1 cellular context compared by ENCODE assay signal in the genomic region with DNA sequence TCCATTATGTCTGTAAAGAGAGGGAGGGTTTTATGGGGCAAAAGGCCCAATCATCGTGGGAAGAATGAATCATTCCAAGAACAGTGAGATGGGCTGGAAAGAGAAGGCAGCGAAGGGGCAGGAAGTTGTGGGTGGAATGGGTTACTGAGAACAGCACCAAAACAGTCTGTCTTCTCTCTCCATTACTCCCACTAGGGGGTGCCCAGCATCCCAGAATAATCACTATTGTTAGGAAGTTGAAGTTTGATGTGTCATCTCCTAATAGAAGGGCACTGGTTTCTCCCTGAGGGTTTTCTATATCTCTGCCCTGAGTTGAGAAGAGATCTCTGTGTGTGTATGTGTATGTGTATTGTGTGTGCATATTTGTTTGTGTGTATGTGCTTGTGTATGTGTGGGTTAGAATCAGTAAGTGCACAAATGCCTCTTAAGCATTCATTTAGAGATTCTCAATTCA.
TF ChIP-seq lines count a peak whose summit lies in the region.

No MANE protein-coding gene starts in this region.

TF ChIP-seq in GM12878, 131 proteins besides CTCF, POLR2A, EP300 and RAD21 (continued from another document and continues in another):
- TF ChIP-seq, protein P1, sequence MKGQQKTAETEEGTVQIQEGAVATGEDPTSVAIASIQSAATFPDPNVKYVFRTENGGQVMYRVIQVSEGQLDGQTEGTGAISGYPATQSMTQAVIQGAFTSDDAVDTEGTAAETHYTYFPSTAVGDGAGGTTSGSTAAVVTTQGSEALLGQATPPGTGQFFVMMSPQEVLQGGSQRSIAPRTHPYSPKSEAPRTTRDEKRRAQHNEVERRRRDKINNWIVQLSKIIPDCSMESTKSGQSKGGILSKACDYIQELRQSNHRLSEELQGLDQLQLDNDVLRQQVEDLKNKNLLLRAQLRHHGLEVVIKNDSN (IDR thresholded peaks at IDR 0.05; ENCODE audit: borderline replicate concordance, extremely low read length, insufficient read depth, low read depth, low read length) = no peak
- TF ChIP-seq RBBP5 (conservative IDR thresholded peaks at IDR 0.05) = no peak
- TF ChIP-seq KAT2A (conservative IDR thresholded peaks at IDR 0.05; ENCODE audit: control insufficient read depth, low read depth, low read length) = no peak
- TF ChIP-seq ZBED1 (IDR thresholded peaks at IDR 0.05; ENCODE audit: borderline replicate concordance) = no peak
- TF ChIP-seq WRNIP1 (IDR thresholded peaks at IDR 0.05; ENCODE audit: borderline replicate concordance, low read depth, low read length) = no peak
- no peak for TF ChIP-seq ZNF274 (IDR thresholded peaks at IDR 0.05; ENCODE audit: insufficient read depth, insufficient read length)
- no peak for TF ChIP-seq GATAD2B (conservative IDR thresholded peaks at IDR 0.05; ENCODE audit: low read depth)
- peak; percentile 79 for TF ChIP-seq NFIC (IDR thresholded peaks at IDR 0.05; ENCODE audit: low read depth, low read length)
- TF ChIP-seq FOXM1 (IDR thresholded peaks at IDR 0.05; ENCODE audit: low read depth, low read length) = 0 out of 2 replicates have a peak, but pooled peaks have one; percentile 55
- TF ChIP-seq, protein P2, sequence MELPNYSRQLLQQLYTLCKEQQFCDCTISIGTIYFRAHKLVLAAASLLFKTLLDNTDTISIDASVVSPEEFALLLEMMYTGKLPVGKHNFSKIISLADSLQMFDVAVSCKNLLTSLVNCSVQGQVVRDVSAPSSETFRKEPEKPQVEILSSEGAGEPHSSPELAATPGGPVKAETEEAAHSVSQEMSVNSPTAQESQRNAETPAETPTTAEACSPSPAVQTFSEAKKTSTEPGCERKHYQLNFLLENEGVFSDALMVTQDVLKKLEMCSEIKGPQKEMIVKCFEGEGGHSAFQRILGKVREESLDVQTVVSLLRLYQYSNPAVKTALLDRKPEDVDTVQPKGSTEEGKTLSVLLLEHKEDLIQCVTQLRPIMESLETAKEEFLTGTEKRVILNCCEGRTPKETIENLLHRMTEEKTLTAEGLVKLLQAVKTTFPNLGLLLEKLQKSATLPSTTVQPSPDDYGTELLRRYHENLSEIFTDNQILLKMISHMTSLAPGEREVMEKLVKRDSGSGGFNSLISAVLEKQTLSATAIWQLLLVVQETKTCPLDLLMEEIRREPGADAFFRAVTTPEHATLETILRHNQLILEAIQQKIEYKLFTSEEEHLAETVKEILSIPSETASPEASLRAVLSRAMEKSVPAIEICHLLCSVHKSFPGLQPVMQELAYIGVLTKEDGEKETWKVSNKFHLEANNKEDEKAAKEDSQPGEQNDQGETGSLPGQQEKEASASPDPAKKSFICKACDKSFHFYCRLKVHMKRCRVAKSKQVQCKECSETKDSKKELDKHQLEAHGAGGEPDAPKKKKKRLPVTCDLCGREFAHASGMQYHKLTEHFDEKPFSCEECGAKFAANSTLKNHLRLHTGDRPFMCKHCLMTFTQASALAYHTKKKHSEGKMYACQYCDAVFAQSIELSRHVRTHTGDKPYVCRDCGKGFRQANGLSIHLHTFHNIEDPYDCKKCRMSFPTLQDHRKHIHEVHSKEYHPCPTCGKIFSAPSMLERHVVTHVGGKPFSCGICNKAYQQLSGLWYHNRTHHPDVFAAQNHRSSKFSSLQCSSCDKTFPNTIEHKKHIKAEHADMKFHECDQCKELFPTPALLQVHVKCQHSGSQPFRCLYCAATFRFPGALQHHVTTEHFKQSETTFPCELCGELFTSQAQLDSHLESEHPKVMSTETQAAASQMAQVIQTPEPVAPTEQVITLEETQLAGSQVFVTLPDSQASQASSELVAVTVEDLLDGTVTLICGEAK (IDR thresholded peaks at IDR 0.05; ENCODE audit: borderline replicate concordance) = no peak
- no peak for TF ChIP-seq HDAC2 (IDR thresholded peaks at IDR 0.05)
- TF ChIP-seq, protein P3, sequence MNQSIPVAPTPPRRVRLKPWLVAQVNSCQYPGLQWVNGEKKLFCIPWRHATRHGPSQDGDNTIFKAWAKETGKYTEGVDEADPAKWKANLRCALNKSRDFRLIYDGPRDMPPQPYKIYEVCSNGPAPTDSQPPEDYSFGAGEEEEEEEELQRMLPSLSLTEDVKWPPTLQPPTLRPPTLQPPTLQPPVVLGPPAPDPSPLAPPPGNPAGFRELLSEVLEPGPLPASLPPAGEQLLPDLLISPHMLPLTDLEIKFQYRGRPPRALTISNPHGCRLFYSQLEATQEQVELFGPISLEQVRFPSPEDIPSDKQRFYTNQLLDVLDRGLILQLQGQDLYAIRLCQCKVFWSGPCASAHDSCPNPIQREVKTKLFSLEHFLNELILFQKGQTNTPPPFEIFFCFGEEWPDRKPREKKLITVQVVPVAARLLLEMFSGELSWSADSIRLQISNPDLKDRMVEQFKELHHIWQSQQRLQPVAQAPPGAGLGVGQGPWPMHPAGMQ (IDR thresholded peaks at IDR 0.05; ENCODE audit: borderline replicate concordance) = no peak
- no peak for TF ChIP-seq FOXK2 (IDR thresholded peaks at IDR 0.05)
- TF ChIP-seq, protein P4, sequence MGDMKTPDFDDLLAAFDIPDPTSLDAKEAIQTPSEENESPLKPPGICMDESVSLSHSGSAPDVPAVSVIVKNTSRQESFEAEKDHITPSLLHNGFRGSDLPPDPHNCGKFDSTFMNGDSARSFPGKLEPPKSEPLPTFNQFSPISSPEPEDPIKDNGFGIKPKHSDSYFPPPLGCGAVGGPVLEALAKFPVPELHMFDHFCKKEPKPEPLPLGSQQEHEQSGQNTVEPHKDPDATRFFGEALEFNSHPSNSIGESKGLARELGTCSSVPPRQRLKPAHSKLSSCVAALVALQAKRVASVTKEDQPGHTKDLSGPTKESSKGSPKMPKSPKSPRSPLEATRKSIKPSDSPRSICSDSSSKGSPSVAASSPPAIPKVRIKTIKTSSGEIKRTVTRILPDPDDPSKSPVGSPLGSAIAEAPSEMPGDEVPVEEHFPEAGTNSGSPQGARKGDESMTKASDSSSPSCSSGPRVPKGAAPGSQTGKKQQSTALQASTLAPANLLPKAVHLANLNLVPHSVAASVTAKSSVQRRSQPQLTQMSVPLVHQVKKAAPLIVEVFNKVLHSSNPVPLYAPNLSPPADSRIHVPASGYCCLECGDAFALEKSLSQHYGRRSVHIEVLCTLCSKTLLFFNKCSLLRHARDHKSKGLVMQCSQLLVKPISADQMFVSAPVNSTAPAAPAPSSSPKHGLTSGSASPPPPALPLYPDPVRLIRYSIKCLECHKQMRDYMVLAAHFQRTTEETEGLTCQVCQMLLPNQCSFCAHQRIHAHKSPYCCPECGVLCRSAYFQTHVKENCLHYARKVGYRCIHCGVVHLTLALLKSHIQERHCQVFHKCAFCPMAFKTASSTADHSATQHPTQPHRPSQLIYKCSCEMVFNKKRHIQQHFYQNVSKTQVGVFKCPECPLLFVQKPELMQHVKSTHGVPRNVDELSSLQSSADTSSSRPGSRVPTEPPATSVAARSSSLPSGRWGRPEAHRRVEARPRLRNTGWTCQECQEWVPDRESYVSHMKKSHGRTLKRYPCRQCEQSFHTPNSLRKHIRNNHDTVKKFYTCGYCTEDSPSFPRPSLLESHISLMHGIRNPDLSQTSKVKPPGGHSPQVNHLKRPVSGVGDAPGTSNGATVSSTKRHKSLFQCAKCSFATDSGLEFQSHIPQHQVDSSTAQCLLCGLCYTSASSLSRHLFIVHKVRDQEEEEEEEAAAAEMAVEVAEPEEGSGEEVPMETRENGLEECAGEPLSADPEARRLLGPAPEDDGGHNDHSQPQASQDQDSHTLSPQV (IDR thresholded peaks at IDR 0.05) = no peak
- TF ChIP-seq IKZF2 (IDR thresholded peaks at IDR 0.05) = peak; percentile 55 to 69
- TF ChIP-seq, protein P5, sequence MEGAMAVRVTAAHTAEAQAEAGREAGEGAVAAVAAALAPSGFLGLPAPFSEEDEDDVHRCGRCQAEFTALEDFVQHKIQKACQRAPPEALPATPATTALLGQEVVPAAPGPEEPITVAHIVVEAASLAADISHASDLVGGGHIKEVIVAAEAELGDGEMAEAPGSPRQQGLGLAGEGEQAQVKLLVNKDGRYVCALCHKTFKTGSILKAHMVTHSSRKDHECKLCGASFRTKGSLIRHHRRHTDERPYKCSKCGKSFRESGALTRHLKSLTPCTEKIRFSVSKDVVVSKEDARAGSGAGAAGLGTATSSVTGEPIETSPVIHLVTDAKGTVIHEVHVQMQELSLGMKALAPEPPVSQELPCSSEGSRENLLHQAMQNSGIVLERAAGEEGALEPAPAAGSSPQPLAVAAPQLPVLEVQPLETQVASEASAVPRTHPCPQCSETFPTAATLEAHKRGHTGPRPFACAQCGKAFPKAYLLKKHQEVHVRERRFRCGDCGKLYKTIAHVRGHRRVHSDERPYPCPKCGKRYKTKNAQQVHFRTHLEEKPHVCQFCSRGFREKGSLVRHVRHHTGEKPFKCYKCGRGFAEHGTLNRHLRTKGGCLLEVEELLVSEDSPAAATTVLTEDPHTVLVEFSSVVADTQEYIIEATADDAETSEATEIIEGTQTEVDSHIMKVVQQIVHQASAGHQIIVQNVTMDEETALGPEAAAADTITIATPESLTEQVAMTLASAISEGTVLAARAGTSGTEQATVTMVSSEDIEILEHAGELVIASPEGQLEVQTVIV (IDR thresholded peaks at IDR 0.05; ENCODE audit: borderline replicate concordance, partially characterized antibody) = no peak
- TF ChIP-seq PAX5 (IDR thresholded peaks at IDR 0.05; ENCODE audit: borderline replicate concordance, low read depth, low read length) = peak; percentile 51; the same call in 1 of the 2 replicates
- no peak for TF ChIP-seq HDGF (IDR thresholded peaks at IDR 0.05)
- TF ChIP-seq, protein P6, sequence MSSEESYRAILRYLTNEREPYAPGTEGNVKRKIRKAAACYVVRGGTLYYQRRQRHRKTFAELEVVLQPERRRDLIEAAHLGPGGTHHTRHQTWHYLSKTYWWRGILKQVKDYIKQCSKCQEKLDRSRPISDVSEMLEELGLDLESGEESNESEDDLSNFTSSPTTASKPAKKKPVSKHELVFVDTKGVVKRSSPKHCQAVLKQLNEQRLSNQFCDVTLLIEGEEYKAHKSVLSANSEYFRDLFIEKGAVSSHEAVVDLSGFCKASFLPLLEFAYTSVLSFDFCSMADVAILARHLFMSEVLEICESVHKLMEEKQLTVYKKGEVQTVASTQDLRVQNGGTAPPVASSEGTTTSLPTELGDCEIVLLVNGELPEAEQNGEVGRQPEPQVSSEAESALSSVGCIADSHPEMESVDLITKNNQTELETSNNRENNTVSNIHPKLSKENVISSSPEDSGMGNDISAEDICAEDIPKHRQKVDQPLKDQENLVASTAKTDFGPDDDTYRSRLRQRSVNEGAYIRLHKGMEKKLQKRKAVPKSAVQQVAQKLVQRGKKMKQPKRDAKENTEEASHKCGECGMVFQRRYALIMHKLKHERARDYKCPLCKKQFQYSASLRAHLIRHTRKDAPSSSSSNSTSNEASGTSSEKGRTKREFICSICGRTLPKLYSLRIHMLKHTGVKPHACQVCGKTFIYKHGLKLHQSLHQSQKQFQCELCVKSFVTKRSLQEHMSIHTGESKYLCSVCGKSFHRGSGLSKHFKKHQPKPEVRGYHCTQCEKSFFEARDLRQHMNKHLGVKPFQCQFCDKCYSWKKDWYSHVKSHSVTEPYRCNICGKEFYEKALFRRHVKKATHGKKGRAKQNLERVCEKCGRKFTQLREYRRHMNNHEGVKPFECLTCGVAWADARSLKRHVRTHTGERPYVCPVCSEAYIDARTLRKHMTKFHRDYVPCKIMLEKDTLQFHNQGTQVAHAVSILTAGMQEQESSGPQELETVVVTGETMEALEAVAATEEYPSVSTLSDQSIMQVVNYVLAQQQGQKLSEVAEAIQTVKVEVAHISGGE (CRISPR knock-in tag; IDR thresholded peaks at IDR 0.05) = no peak
- TF ChIP-seq, protein P7, sequence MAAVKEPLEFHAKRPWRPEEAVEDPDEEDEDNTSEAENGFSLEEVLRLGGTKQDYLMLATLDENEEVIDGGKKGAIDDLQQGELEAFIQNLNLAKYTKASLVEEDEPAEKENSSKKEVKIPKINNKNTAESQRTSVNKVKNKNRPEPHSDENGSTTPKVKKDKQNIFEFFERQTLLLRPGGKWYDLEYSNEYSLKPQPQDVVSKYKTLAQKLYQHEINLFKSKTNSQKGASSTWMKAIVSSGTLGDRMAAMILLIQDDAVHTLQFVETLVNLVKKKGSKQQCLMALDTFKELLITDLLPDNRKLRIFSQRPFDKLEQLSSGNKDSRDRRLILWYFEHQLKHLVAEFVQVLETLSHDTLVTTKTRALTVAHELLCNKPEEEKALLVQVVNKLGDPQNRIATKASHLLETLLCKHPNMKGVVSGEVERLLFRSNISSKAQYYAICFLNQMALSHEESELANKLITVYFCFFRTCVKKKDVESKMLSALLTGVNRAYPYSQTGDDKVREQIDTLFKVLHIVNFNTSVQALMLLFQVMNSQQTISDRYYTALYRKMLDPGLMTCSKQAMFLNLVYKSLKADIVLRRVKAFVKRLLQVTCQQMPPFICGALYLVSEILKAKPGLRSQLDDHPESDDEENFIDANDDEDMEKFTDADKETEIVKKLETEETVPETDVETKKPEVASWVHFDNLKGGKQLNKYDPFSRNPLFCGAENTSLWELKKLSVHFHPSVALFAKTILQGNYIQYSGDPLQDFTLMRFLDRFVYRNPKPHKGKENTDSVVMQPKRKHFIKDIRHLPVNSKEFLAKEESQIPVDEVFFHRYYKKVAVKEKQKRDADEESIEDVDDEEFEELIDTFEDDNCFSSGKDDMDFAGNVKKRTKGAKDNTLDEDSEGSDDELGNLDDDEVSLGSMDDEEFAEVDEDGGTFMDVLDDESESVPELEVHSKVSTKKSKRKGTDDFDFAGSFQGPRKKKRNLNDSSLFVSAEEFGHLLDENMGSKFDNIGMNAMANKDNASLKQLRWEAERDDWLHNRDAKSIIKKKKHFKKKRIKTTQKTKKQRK (IDR thresholded peaks at IDR 0.05; ENCODE audit: low read depth, low read length) = no peak
- no peak for TF ChIP-seq BACH1 (IDR thresholded peaks at IDR 0.05; ENCODE audit: borderline replicate concordance)
- TF ChIP-seq IRF4 (IDR thresholded peaks at IDR 0.05; ENCODE audit: low read depth, low read length) = peak; percentile 91
- peak; percentile 72; the same call in 1 of the 2 replicates for TF ChIP-seq MEF2A (IDR thresholded peaks at IDR 0.05; ENCODE audit: insufficient read depth, low read depth, low read length)
- TF ChIP-seq YY1 (IDR thresholded peaks at IDR 0.05; ENCODE audit: low read depth, low read length) = no peak
- no peak for TF ChIP-seq ZSCAN29 (IDR thresholded peaks at IDR 0.05)
- no peak for TF ChIP-seq NR2C1 (IDR thresholded peaks at IDR 0.05)
- TF ChIP-seq, protein P8, sequence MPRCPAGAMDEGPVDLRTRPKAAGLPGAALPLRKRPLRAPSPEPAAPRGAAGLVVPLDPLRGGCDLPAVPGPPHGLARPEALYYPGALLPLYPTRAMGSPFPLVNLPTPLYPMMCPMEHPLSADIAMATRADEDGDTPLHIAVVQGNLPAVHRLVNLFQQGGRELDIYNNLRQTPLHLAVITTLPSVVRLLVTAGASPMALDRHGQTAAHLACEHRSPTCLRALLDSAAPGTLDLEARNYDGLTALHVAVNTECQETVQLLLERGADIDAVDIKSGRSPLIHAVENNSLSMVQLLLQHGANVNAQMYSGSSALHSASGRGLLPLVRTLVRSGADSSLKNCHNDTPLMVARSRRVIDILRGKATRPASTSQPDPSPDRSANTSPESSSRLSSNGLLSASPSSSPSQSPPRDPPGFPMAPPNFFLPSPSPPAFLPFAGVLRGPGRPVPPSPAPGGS (IDR thresholded peaks at IDR 0.05; ENCODE audit: borderline replicate concordance, insufficient read depth, low read depth, low read length, poor library complexity, severe bottlenecking) = peak; percentile 42
- TF ChIP-seq TARDBP (IDR thresholded peaks at IDR 0.05; ENCODE audit: borderline replicate concordance) = no peak
- TF ChIP-seq CHD2 (IDR thresholded peaks at IDR 0.05; ENCODE audit: borderline replicate concordance, low read depth, low read length) = no peak
- TF ChIP-seq JUNB (IDR thresholded peaks at IDR 0.05) = peak; percentile 75
- no peak for TF ChIP-seq NR2F1 (conservative IDR thresholded peaks at IDR 0.05)
- TF ChIP-seq TAF1 (IDR thresholded peaks at IDR 0.05; ENCODE audit: borderline replicate concordance, low read depth, low read length) = no peak
- no peak for TF ChIP-seq POLR2AphosphoS2 (IDR thresholded peaks at IDR 0.05; ENCODE audit: low read depth, low read length)
- TF ChIP-seq SMC3 (IDR thresholded peaks at IDR 0.05; ENCODE audit: borderline replicate concordance, low read length) = peak; percentile 51; the same call in 1 of the 2 replicates
- 0 out of 2 replicates have a peak, but pooled peaks have one; percentile 23 for TF ChIP-seq EED (IDR thresholded peaks at IDR 0.05; ENCODE audit: low read depth)
